In the genomic region with DNA sequence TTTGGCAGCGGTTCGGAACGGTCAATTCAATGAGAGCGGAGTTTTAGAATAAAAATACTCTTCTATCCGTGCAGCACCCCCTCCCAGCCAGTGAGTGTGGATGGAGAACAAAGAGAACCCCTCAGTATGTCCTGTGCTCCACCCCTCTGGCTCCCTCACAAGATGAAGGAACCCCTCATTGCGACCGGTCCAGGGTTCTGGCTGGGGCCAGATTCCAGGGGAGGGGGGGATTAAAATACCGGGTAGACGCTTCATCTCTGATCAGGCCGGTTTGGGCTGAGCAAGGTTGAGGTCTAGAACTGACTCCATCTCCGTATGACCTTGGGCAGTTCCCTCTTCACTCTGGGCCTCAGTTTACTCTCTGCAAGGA, we compare ENCODE assay signal across 24 cellular contexts. TPM values are rescaled to one million over a fixed set of nuclear protein-coding genes. Genes with fewer than 3 reads are reported as not detected.
"Had no signal": no experiment of that assay in that cellular context is flagged by ENCODE, and none has a peak within 500 bp of the region (broad histone marks: within the 10 kb centered on the region; RNA-seq: fewer than 3 reads in every experiment).

No MANE protein-coding gene starts in this region.

- ATAC-seq: activated CD4-positive, alpha-beta T cell treated with anti-CD3 and anti-CD28 coated beads for 36 hours; activated CD8-positive, alpha-beta T cell treated with anti-CD3 and anti-CD28 coated beads, Interleukin-2, amount 10 ng/mL, durations not matched to agents 7 days and 5 days; effector memory CD8-positive, alpha-beta T cell; mucosa of descending colon; naive thymus-derived CD4-positive, alpha-beta T cell; stimulated activated memory B cell treated with anti-CD40 and anti-IgM and Interleukin-4, amounts not matched to agents 10 μg/mL and 1 μg/mL and 100 μg/mL, for 72 hours had no signal

- DNase-seq: activated CD4-positive, alpha-beta T cell treated with anti-CD3 and anti-CD28 coated beads for 36 hours; activated CD8-positive, alpha-beta T cell treated with anti-CD3 and anti-CD28 coated beads, Interleukin-2, amount 10 ng/mL, durations not matched to agents 7 days and 5 days; activated naive CD4-positive, alpha-beta T cell treated with Interleukin-2 at 50 U/mL for 16 hours; activated T-cell treated with anti-CD3 and anti-CD28 coated beads, Interleukin-2, amount 50 U/mL, for 24 hours; amygdala; dermis blood vessel endothelial cell; effector memory CD8-positive, alpha-beta T cell; foreskin melanocyte; mucosa of descending colon; naive thymus-derived CD4-positive, alpha-beta T cell; sigmoid colon; spleen; stimulated activated CD4-positive, alpha-beta T cell treated with anti-CD3 and anti-CD28 coated beads, Interleukin-4, amount 100 ng/mL, for 4 hours had no signal

- H3K36me3 ChIP-seq: cardiac muscle cell, sigmoid colon, spleen, thoracic aorta had no signal

- H3K27ac Mint-ChIP-seq: activated CD4-positive, alpha-beta T cell treated with anti-CD3 and anti-CD28 coated beads for 36 hours; activated CD8-positive, alpha-beta T cell treated with anti-CD3 and anti-CD28 coated beads, Interleukin-2, amount 10 ng/mL, durations not matched to agents 7 days and 5 days; activated naive CD8-positive, alpha-beta T cell treated with anti-CD3 and anti-CD28 coated beads, Interleukin-2, amount 10 ng/mL, durations not matched to agents 7 days and 5 days; activated T-cell treated with anti-CD3 and anti-CD28 coated beads, Interleukin-2, amount 50 U/mL, for 24 hours; activated T-helper 2 cell treated with anti-CD3 and anti-CD28 coated beads, Interferon-gamma antibody, Interleukin-2, Interleukin-4, amounts not matched to agents 10 μg/mL and 5 μg/mL and 100 μg/mL, durations not matched to agents 14 hours and 24 hours and 36 hours; effector memory CD8-positive, alpha-beta T cell; memory B cell; naive thymus-derived CD4-positive, alpha-beta T cell; stimulated activated memory B cell treated with anti-CD40 and anti-IgM and Interleukin-4, amounts not matched to agents 10 μg/mL and 1 μg/mL and 100 μg/mL, for 72 hours; T-helper 1 cell treated with Interleukin-12 subunit alpha and Interleukin-12 subunit beta and Interleukin-4 antibody, amounts not matched to agents 30 μg/mL and 1 μg/mL, for 36 hours had no signal

- H3K4me3 ChIP-seq: mucosa of descending colon had no signal

- H3K9me3 ChIP-seq: mucosa of descending colon, sigmoid colon, spleen, thoracic aorta had no signal

- H3K36me3 Mint-ChIP-seq: activated naive CD8-positive, alpha-beta T cell treated with anti-CD3 and anti-CD28 coated beads, Interleukin-2, amount 10 ng/mL, durations not matched to agents 7 days and 5 days; naive thymus-derived CD4-positive, alpha-beta T cell; stimulated activated memory B cell treated with anti-CD40 and anti-IgM and Interleukin-4, amounts not matched to agents 10 μg/mL and 1 μg/mL and 100 μg/mL, for 72 hours had no signal

- H3K27ac ChIP-seq: cardiac muscle cell, sigmoid colon, spleen, thoracic aorta, VCaP had no signal

- H3K4me3 Mint-ChIP-seq: activated CD4-positive, alpha-beta T cell treated with anti-CD3 and anti-CD28 coated beads for 36 hours; activated CD8-positive, alpha-beta T cell treated with anti-CD3 and anti-CD28 coated beads, Interleukin-2, amount 10 ng/mL, durations not matched to agents 7 days and 5 days; activated naive CD8-positive, alpha-beta T cell treated with anti-CD3 and anti-CD28 coated beads, Interleukin-2, amount 10 ng/mL, durations not matched to agents 7 days and 5 days; activated T-cell treated with anti-CD3 and anti-CD28 coated beads, Interleukin-2, amount 50 U/mL, for 24 hours; effector memory CD8-positive, alpha-beta T cell; memory B cell; naive thymus-derived CD4-positive, alpha-beta T cell; stimulated activated memory B cell treated with anti-CD40 and anti-IgM and Interleukin-4, amounts not matched to agents 10 μg/mL and 1 μg/mL and 100 μg/mL, for 72 hours; T-helper 1 cell treated with Interleukin-12 subunit alpha and Interleukin-12 subunit beta and Interleukin-4 antibody, amounts not matched to agents 30 μg/mL and 1 μg/mL, for 36 hours had no signal

- H3K9me3 Mint-ChIP-seq: activated naive CD8-positive, alpha-beta T cell treated with anti-CD3 and anti-CD28 coated beads, Interleukin-2, amount 10 ng/mL, durations not matched to agents 7 days and 5 days; activated T-cell treated with anti-CD3 and anti-CD28 coated beads, Interleukin-2, amount 50 U/mL, for 24 hours; activated T-helper 2 cell treated with anti-CD3 and anti-CD28 coated beads, Interferon-gamma antibody, Interleukin-2, Interleukin-4, amounts not matched to agents 10 μg/mL and 5 μg/mL and 100 μg/mL, durations not matched to agents 14 hours and 24 hours and 36 hours; effector memory CD8-positive, alpha-beta T cell; memory B cell; stimulated activated memory B cell treated with anti-CD40 and anti-IgM and Interleukin-4, amounts not matched to agents 10 μg/mL and 1 μg/mL and 100 μg/mL, for 72 hours; T-helper 1 cell treated with Interleukin-12 subunit alpha and Interleukin-12 subunit beta and Interleukin-4 antibody, amounts not matched to agents 30 μg/mL and 1 μg/mL, for 36 hours had no signal

RNA-seq across cellular contexts. Expression of a gene that starts 5.9 kb away (rescaled TPM):
- total RNA-seq: activated T-helper 2 cell treated with anti-CD3 and anti-CD28 coated beads, Interferon-gamma antibody, Interleukin-2, Interleukin-4, amounts not matched to agents 10 μg/mL and 5 μg/mL and 100 μg/mL, durations not matched to agents 14 hours and 24 hours and 36 hours had no signal
- polyA plus RNA-seq: liver; naive thymus-derived CD4-positive, alpha-beta T cell had no signal

RNA-seq across cellular contexts. Expression of a gene that starts 7.2 kb away (rescaled TPM):
- total RNA-seq: activated CD4-positive, alpha-beta T cell treated with anti-CD3 and anti-CD28 coated beads for 36 hours; activated CD8-positive, alpha-beta T cell treated with anti-CD3 and anti-CD28 coated beads, Interleukin-2, amount 10 ng/mL, durations not matched to agents 7 days and 5 days; activated T-helper 2 cell treated with anti-CD3 and anti-CD28 coated beads, Interferon-gamma antibody, Interleukin-2, Interleukin-4, amounts not matched to agents 10 μg/mL and 5 μg/mL and 100 μg/mL, durations not matched to agents 14 hours and 24 hours and 36 hours; mucosa of descending colon; naive thymus-derived CD4-positive, alpha-beta T cell; sigmoid colon; thoracic aorta; ureter had no signal
- polyA plus RNA-seq: fibroblast of lung; naive thymus-derived CD4-positive, alpha-beta T cell; sigmoid colon had no signal
